In genomic region chr20:32510601-32511357, GRCh38 we compare ENCODE assay signal across 9 cellular contexts.
DNase-seq lines count a peak whose midpoint lies in the region; ATAC-seq, FAIRE-seq and TF ChIP-seq lines count a peak whose summit lies in the region.
"Had no signal": no experiment of that assay in that cellular context is flagged by ENCODE, and none has a peak within 500 bp of the region (broad histone marks: within the 10 kb centered on the region; RNA-seq: fewer than 3 reads in every experiment).

No MANE protein-coding gene starts in this region.

- no peak overlapping the region for H3K4ac ChIP-seq in H1 (replicated peaks; ENCODE audit: insufficient read length, low read depth, low read length)

- H3K36me3 Mint-ChIP-seq in GM23338 (ENCODE audit: low read depth) = no peaks in the 10 kb centered on the region

- 0 out of 2 replicates have a peak, but pooled peaks cover 1% of the 10 kb centered on the region for H3K23me2 ChIP-seq in H1 (ENCODE audit: low read depth, low read length)

- CTCF ChIA-PET in OCI-LY7 (lab: Charles Lee; ENCODE audit: unreplicated experiment) = no interaction called here
- CTCF ChIA-PET in H1 (lab: Charles Lee; ENCODE audit: partially characterized antibody) = interaction anchor here (1.0 to 2.1 kb wide), 6 partner anchors 9 to 142 kb away, joined by 3 to 9 read pairs (median 4); no protein-coding TSS in a partner anchor

- H3K79me1 ChIP-seq in H1 (ENCODE audit: low read depth, low read length) = no peaks in the 10 kb centered on the region; the same call in 1 of the 2 replicates

- intact Hi-C loops in OCI-LY7 (cut with micrococcal nuclease; ENCODE audit: unreplicated experiment) = no loop called here
- intact Hi-C loops in posterior vena cava (cut with DNase I) = loop anchor here in 1 of 2 donors (1.0 kb wide), 1 partner anchor 35 kb away; no protein-coding TSS in a partner anchor

- POLR2A ChIA-PET in OCI-LY7 (lab: Charles Lee) = interaction anchor here (1.4 kb wide), 1 partner anchor 12 kb away, joined by 3 read pairs; no protein-coding TSS in a partner anchor
- POLR2A ChIA-PET in H1 (lab: Charles Lee; ENCODE audit: partially characterized antibody) = interaction anchor here (0.7 kb wide), 1 partner anchor 13 kb away, joined by 3 read pairs; no protein-coding TSS in a partner anchor

- H3K56ac ChIP-seq in H1 (replicated peaks; ENCODE audit: insufficient read length, low read depth, low read length) = no peak overlapping the region

- H3F3A ChIP-seq in GM23338 (replicated peaks; ENCODE audit: low read depth) = peaks cover 6% of the 10 kb centered on the region; the same call in 1 of the 2 replicates

- no peak overlapping the region; the same call in 1 of the 2 replicates for H4K8ac ChIP-seq in H1 (ENCODE audit: extremely low read depth, insufficient read depth, low read length)

- H3K18ac ChIP-seq in H1 (ENCODE audit: extremely low read depth, low read length) = no peak overlapping the region

- H3K9me3 Mint-ChIP-seq in GM23338 = no peaks in the 10 kb centered on the region

- H3K23ac ChIP-seq in H1 (ENCODE audit: insufficient read length) = no peak overlapping the region

- H3K9me3 ChIP-seq in OCI-LY7 (ENCODE audit: low read length) = no peaks in the 10 kb centered on the region
- no peaks in the 10 kb centered on the region for H3K9me3 ChIP-seq in H1 (ENCODE audit: insufficient read depth in 2 of 2, low read depth in 1 of 2, low read length in 1 of 2)
- no peaks in the 10 kb centered on the region for H3K9me3 ChIP-seq in MG63

- H3K27me3 Mint-ChIP-seq in GM23338 (ENCODE audit: insufficient read depth, low read depth, poor library complexity) = peaks cover 13% of the 10 kb centered on the region

- H4K91ac ChIP-seq in H1 (replicated peaks; ENCODE audit: insufficient read length, low read length) = no peak overlapping the region

- H3K4me3 Mint-ChIP-seq in GM23338 = no peak overlapping the region

- TF ChIP-seq POLR2A in H1 (IDR thresholded peaks at IDR 0.05; ENCODE audit: control extremely low read depth in 1 of 2, low read depth in 2 of 2, low read length in 2 of 2) = no peak

- FAIRE-seq in H1 (lab: Jason Lieb, UNC) (no peak), GM19239 (lab: Jason Lieb, UNC) (no peak)

- no peak overlapping the region for H2BK20ac ChIP-seq in H1 (ENCODE audit: low read length)

- H3K4me2 ChIP-seq in GM23338 = peak overlapping the region; percentile 55; the same call in 1 of the 2 replicates
- H3K4me2 ChIP-seq in OCI-LY7 (ENCODE audit: low read length) = peak overlapping the region; percentile 41; the same call in 1 of the 2 replicates
- H3K4me2 ChIP-seq in H1 (ENCODE audit: insufficient read depth in 1 of 2, low read depth in 2 of 2, low read length in 2 of 2) = no peak overlapping the region

- TF ChIP-seq CTCF in GM23338 (conservative IDR thresholded peaks at IDR 0.05; ENCODE audit: low read depth in 2 of 2) (peak in 1 of 2 experiments; percentile 8; a peak in 1 of 4 replicates), OCI-LY7 (conservative IDR thresholded peaks at IDR 0.05; ENCODE audit: low read length) (no peak), H1 (IDR thresholded peaks at IDR 0.05; ENCODE audit: control extremely low read depth in 1 of 3, insufficient read depth in 1 of 3, low read depth in 1 of 3, low read length in 3 of 3) (no peak)

- TF ChIP-seq RAD21 in H1 (IDR thresholded peaks at IDR 0.05 in 1 of 2, conservative IDR thresholded peaks at IDR 0.05 in 1 of 2; ENCODE audit: low read depth in 2 of 2, low read length in 2 of 2) = no peak

- H2AK5ac ChIP-seq in H1 (ENCODE audit: low read depth, low read length) = no peak overlapping the region

- ATAC-seq in GM23338 (peak; percentile 47), GM19467 (IDR thresholded peaks at IDR 0.05; ENCODE audit: unreplicated experiment) (no peak)

- H2BK5ac ChIP-seq in H1 (ENCODE audit: low read depth, low read length) = peak overlapping the region; percentile 8; the same call in 1 of the 2 replicates

- H3K4me3 ChIP-seq in GM23338 (no peak overlapping the region), OCI-LY7 (ENCODE audit: low read depth, low read length, poor library complexity, severe bottlenecking) (no peak overlapping the region), H1 (ENCODE audit: extremely low read depth in 1 of 4, insufficient read depth in 2 of 4, low read depth in 3 of 4, low read length in 4 of 4) (no peak overlapping the region), MG63 (no peak overlapping the region)

- no peaks in the 10 kb centered on the region for H4K20me1 ChIP-seq in GM23338 (replicated peaks; ENCODE audit: insufficient read depth)
- H4K20me1 ChIP-seq in OCI-LY7 (ENCODE audit: insufficient read depth, low read length) = no peaks in the 10 kb centered on the region
- H4K20me1 ChIP-seq in H1 (replicated peaks in 1 of 2; ENCODE audit: control insufficient read depth in 1 of 2, insufficient read depth in 2 of 2, low read length in 2 of 2) = no peaks in the 10 kb centered on the region

- no TSS peak for BruUV-seq in OCI-LY7 (replicated peaks; lab: Mats Ljungman, UMichigan)

- H2BK120ac ChIP-seq in H1 (replicated peaks; ENCODE audit: low read depth, low read length) = no peak overlapping the region

- H3K27ac Mint-ChIP-seq in GM23338 = peak overlapping the region; percentile 52; the same call in 1 of the 2 replicates

- peak overlapping the region; percentile 93 for H2AFZ ChIP-seq in GM23338
- H2AFZ ChIP-seq in OCI-LY7 (ENCODE audit: low read length) = no peak overlapping the region
- H2AFZ ChIP-seq in H1 (ENCODE audit: low read length) = no peak overlapping the region

- H3K9me2 ChIP-seq in GM23338 (ENCODE audit: insufficient read depth) = no peaks in the 10 kb centered on the region; the same call in 1 of the 2 replicates
- H3K9me2 ChIP-seq in OCI-LY7 (ENCODE audit: insufficient read depth, low read length) = no peaks in the 10 kb centered on the region

- no peak overlapping the region for H3K14ac ChIP-seq in H1 (ENCODE audit: insufficient read length)

- WGBS in H1 (ENCODE audit: extremely low coverage in 1 of 2, insufficient coverage in 1 of 2, insufficient read length in 1 of 2, insufficient replicate concordance in 2 of 2, low coverage in 1 of 2, low lambda C conversion rate in 2 of 2, missing lambda C conversion rate in 1 of 2), 2 experiments = 69% methylated on average over 12 of the region's 17 CpGs; no CpG with 5 or more reads in 1 of the 2 experiments

- DNase-seq in GM23338 (ENCODE audit: low spot score) = no peak
- DNase-seq in OCI-LY7 (ENCODE audit: low spot score) = no peak
- no peak for DNase-seq in H1 (ENCODE audit: low read depth in 1 of 2, low spot score in 2 of 2)
- DNase-seq in posterior vena cava (ENCODE audit: low spot score) = peak; percentile 58
- DNase-seq in GM19239 (ENCODE audit: insufficient read length, low spot score) = no peak
- DNase-seq in dedifferentiated amniotic fluid mesenchymal stem cell (ENCODE audit: extremely low spot score) = no peak
- DNase-seq in MG63 = no peak
- DNase-seq: foreskin fibroblast had no signal

- H3K27me3 ChIP-seq in GM23338 (ENCODE audit: insufficient read depth) = no peaks in the 10 kb centered on the region
- H3K27me3 ChIP-seq in H1 (replicated peaks in 1 of 4; ENCODE audit: control insufficient read depth in 3 of 4, extremely low read depth in 1 of 4, insufficient read depth in 3 of 4, low read length in 3 of 4) = no peaks in the 10 kb centered on the region
- no peaks in the 10 kb centered on the region for H3K27me3 ChIP-seq in MG63

- no peak for TF ChIP-seq EP300 in H1 (IDR thresholded peaks at IDR 0.05; ENCODE audit: borderline replicate concordance in 1 of 2, low read depth in 2 of 2, low read length in 2 of 2)

- H3K4me1 Mint-ChIP-seq in GM23338 = peaks cover 28% of the 10 kb centered on the region

- no peak overlapping the region for H3K9ac ChIP-seq in H1 (replicated peaks in 1 of 4; ENCODE audit: extremely low read depth in 1 of 4, low read depth in 3 of 4, low read length in 3 of 4)

- peak overlapping the region; percentile 20; the same call in 1 of the 2 replicates for H2BK15ac ChIP-seq in H1 (ENCODE audit: low read length)

- no peak overlapping the region for H2BK12ac ChIP-seq in H1 (ENCODE audit: low read depth, low read length)

- no peak overlapping the region for H4K5ac ChIP-seq in H1 (ENCODE audit: insufficient read length, low read depth, low read length)

- no peaks in the 10 kb centered on the region for H3K79me2 ChIP-seq in GM23338 (replicated peaks; ENCODE audit: insufficient read depth)
- no peaks in the 10 kb centered on the region for H3K79me2 ChIP-seq in OCI-LY7 (ENCODE audit: insufficient read depth, low read depth, low read length)
- H3K79me2 ChIP-seq in H1 (ENCODE audit: control insufficient read depth in 1 of 2, insufficient read depth in 2 of 2, low read length in 2 of 2) = no peaks in the 10 kb centered on the region

- peaks cover 27% of the 10 kb centered on the region for H3K4me1 ChIP-seq in GM23338 (ENCODE audit: insufficient read depth)
- H3K4me1 ChIP-seq in OCI-LY7 (ENCODE audit: insufficient read depth, low read length, poor library complexity, severe bottlenecking) = peaks cover 25% of the 10 kb centered on the region
- peaks cover 0 to 6% (median 0%) of the 10 kb centered on the region in 4 experiments; a peak in 1 of 7 replicates for H3K4me1 ChIP-seq in H1 (replicated peaks in 1 of 4; ENCODE audit: control insufficient read depth in 3 of 4, insufficient read depth in 4 of 4, low read length in 3 of 4)

- H3K36me3 ChIP-seq in GM23338 (ENCODE audit: insufficient read depth) = no peaks in the 10 kb centered on the region
- H3K36me3 ChIP-seq in OCI-LY7 (ENCODE audit: insufficient read depth, low read length) = no peaks in the 10 kb centered on the region
- no peaks in the 10 kb centered on the region; a peak in 1 of 8 replicates for H3K36me3 ChIP-seq in H1 (ENCODE audit: control insufficient read depth in 2 of 4, insufficient read depth in 4 of 4, low read length in 3 of 4)
- no peaks in the 10 kb centered on the region for H3K36me3 ChIP-seq in MG63

- H3K27ac ChIP-seq in GM23338 (ENCODE audit: low read depth) = no peak overlapping the region
- no peak overlapping the region for H3K27ac ChIP-seq in OCI-LY7 (ENCODE audit: low read depth, low read length, poor library complexity, severe bottlenecking)
- H3K27ac ChIP-seq in H1 (ENCODE audit: low read depth, low read length) = no peak overlapping the region

TF ChIP-seq in H1, 55 proteins besides CTCF, POLR2A, EP300 and RAD21 (continues in another document):
- TF ChIP-seq GABPA (IDR thresholded peaks at IDR 0.05; ENCODE audit: borderline replicate concordance, insufficient read depth, low read length) = no peak
- no peak for TF ChIP-seq ATF3 (IDR thresholded peaks at IDR 0.05; ENCODE audit: insufficient read depth, low read depth, low read length)
- no peak for TF ChIP-seq BACH1 (IDR thresholded peaks at IDR 0.05; ENCODE audit: low read length)
- TF ChIP-seq SIRT6 (IDR thresholded peaks at IDR 0.05; ENCODE audit: low read length) = no peak
- no peak for TF ChIP-seq GTF2F1 (IDR thresholded peaks at IDR 0.05; ENCODE audit: borderline replicate concordance, low read depth, low read length)
- TF ChIP-seq JUN (IDR thresholded peaks at IDR 0.05; ENCODE audit: low read depth, low read length) = no peak
- TF ChIP-seq POLR2AphosphoS5 (IDR thresholded peaks at IDR 0.05; ENCODE audit: low read depth, low read length) = no peak

Comparison
In these comparisons a context has a peak if more than half of its experiments do, and no peak if none do; other contexts are left out.
1. H3K4me2 ChIP-seq: peak in GM23338 (single experiment) and OCI-LY7 (single experiment); none in H1 (0 of 2).